In genomic region chr7:69457912-69458491, GRCh38 we compare ENCODE assay signal across 14 cellular contexts.
DNase-seq lines count a peak whose midpoint lies in the region; ATAC-seq and TF ChIP-seq lines count a peak whose summit lies in the region.
"Had no signal": no experiment of that assay in that cellular context is flagged by ENCODE, and none has a peak within 500 bp of the region (broad histone marks: within the 10 kb centered on the region; RNA-seq: fewer than 3 reads in every experiment).

No MANE protein-coding gene starts in this region.

- no peak overlapping the region for H2AFZ ChIP-seq in H9 (ENCODE audit: low read length)

- H3K18ac ChIP-seq in H9 (ENCODE audit: insufficient read length, low read depth, low read length), result no peak overlapping the region

- no peak overlapping the region for H3T11ph ChIP-seq in H9 (ENCODE audit: low read length)

- peaks cover 5% of the 10 kb centered on the region; the same call in 1 of the 2 replicates for H3K4me1 ChIP-seq in H9 (ENCODE audit: insufficient read depth, low read length)

- intact Hi-C loops in left cardiac atrium (cut with DNase I), result no loop called here

- no peak overlapping the region for H2BK20ac ChIP-seq in H9 (ENCODE audit: low read depth, low read length, poor library complexity, severe bottlenecking)

- H3K9me3 ChIP-seq in H9 (ENCODE audit: control insufficient read depth, low read depth, low read length), result no peaks in the 10 kb centered on the region
- H3K9me3 ChIP-seq: upper lobe of left lung had no signal

- no peaks in the 10 kb centered on the region for H4K20me1 ChIP-seq in H9 (ENCODE audit: control insufficient read depth, insufficient read depth, insufficient read length)

- no peak overlapping the region for H2BK5ac ChIP-seq in H9 (ENCODE audit: insufficient read length, low read length)

- peak overlapping the region; percentile 52; the same call in 1 of the 2 replicates for H2BK15ac ChIP-seq in H9 (ENCODE audit: low read depth, low read length)

- no peak overlapping the region for H3K4me2 ChIP-seq in H9 (ENCODE audit: insufficient read depth, insufficient read length, low read length)

- no peak overlapping the region for H2BK12ac ChIP-seq in H9 (ENCODE audit: insufficient read length, low read depth, low read length)

- H2BK120ac ChIP-seq in H9 (ENCODE audit: low read depth, low read length, poor library complexity, severe bottlenecking), result no peak overlapping the region

- H3K4ac ChIP-seq in H9 (ENCODE audit: low read depth, low read length), result no peak overlapping the region

- H3K27me3 ChIP-seq in H9 (ENCODE audit: insufficient read depth, low read length), result no peaks in the 10 kb centered on the region
- H3K27me3 ChIP-seq: upper lobe of left lung had no signal

- H4K5ac ChIP-seq in H9 (ENCODE audit: insufficient read length, low read depth, low read length), result no peak overlapping the region

- no peaks in the 10 kb centered on the region for H3K79me2 ChIP-seq in H9 (ENCODE audit: insufficient read depth, low read length)

- H4K8ac ChIP-seq in H9 (replicated peaks; ENCODE audit: insufficient read length, low read depth, low read length), result no peak overlapping the region

- peaks cover 12 to 14% of the 10 kb centered on the region in 2 experiments for H3K4me1 Mint-ChIP-seq in H9
- no peaks in the 10 kb centered on the region for H3K4me1 Mint-ChIP-seq in activated naive CD8-positive, alpha-beta T cell treated with anti-CD3 and anti-CD28 coated beads, Interleukin-2, amount 50 U/mL, for 24 hours
- H3K4me1 Mint-ChIP-seq: activated CD4-positive, alpha-beta memory T cell treated with anti-CD3 and anti-CD28 coated beads, Interleukin-2, amount 10 ng/mL, durations not matched to agents 7 days and 5 days; immature natural killer cell had no signal

- no peak overlapping the region for H4K91ac ChIP-seq in H9 (ENCODE audit: insufficient read length, low read depth, low read length)

- no peak overlapping the region; a peak in 3 of 5 replicates for H3K4me3 Mint-ChIP-seq in H9
- H3K4me3 Mint-ChIP-seq in activated naive CD8-positive, alpha-beta T cell treated with anti-CD3 and anti-CD28 coated beads, Interleukin-2, amount 50 U/mL, for 24 hours, result no peak overlapping the region
- H3K4me3 Mint-ChIP-seq: activated CD4-positive, alpha-beta memory T cell treated with anti-CD3 and anti-CD28 coated beads, Interleukin-2, amount 10 ng/mL, durations not matched to agents 7 days and 5 days; activated naive CD8-positive, alpha-beta T cell; immature natural killer cell had no signal

- peak overlapping the region; percentile 60; the same call in 1 of the 2 replicates for H3K14ac ChIP-seq in H9 (ENCODE audit: insufficient read depth, low read length)

- H3K9me3 Mint-ChIP-seq in H9, result peaks cover 3 to 7% of the 10 kb centered on the region in 2 experiments; a peak in 3 of 5 replicates
- H3K9me3 Mint-ChIP-seq in activated naive CD8-positive, alpha-beta T cell treated with anti-CD3 and anti-CD28 coated beads, Interleukin-2, amount 50 U/mL, for 24 hours, result no peaks in the 10 kb centered on the region
- H3K9me3 Mint-ChIP-seq: immature natural killer cell had no signal

- H3K23me2 ChIP-seq in H9 (ENCODE audit: insufficient read length, low read depth, low read length, poor library complexity, severe bottlenecking), result no peaks in the 10 kb centered on the region

- no peak overlapping the region for H2AK5ac ChIP-seq in H9 (ENCODE audit: insufficient read length, low read length)

- DNase-seq in H9, result peak; percentile 66
- DNase-seq in NCI-H82 (lab: John Stamatoyannopoulos, UW), result peak; percentile 59
- DNase-seq in left cardiac atrium, result peak; percentile 81
- peak; percentile 38 for DNase-seq in retina
- no peak for DNase-seq in activated naive CD8-positive, alpha-beta T cell treated with anti-CD3 and anti-CD28 coated beads, Interleukin-2, amount 50 U/mL, for 24 hours
- DNase-seq: activated CD4-positive, alpha-beta memory T cell treated with anti-CD3 and anti-CD28 coated beads, Interleukin-2, amount 10 ng/mL, durations not matched to agents 7 days and 5 days; immature natural killer cell; NCI-H2107 had no signal

- peak; percentile 91 to 94 for ATAC-seq in left cardiac atrium
- no peak for ATAC-seq in HG02938 (IDR thresholded peaks at IDR 0.05; ENCODE audit: unreplicated experiment)
- no peak for ATAC-seq in HG02763 (IDR thresholded peaks at IDR 0.05; ENCODE audit: unreplicated experiment)
- ATAC-seq in activated naive CD8-positive, alpha-beta T cell treated with anti-CD3 and anti-CD28 coated beads, Interleukin-2, amount 50 U/mL, for 24 hours, result no peak

- no peak for TF ChIP-seq CTCF in H9 (conservative IDR thresholded peaks at IDR 0.05)

- no peak overlapping the region for H3K56ac ChIP-seq in H9 (ENCODE audit: insufficient read length, low read depth, low read length)

- no peaks in the 10 kb centered on the region for H3K79me1 ChIP-seq in H9 (ENCODE audit: insufficient read depth, low read depth, low read length, poor library complexity, severe bottlenecking)

- H3K27ac Mint-ChIP-seq in H9, result peak overlapping the region; percentile 50 to 95 (median 71); a peak in 6 of 7 replicates
- H3K27ac Mint-ChIP-seq in activated naive CD8-positive, alpha-beta T cell treated with anti-CD3 and anti-CD28 coated beads, Interleukin-2, amount 50 U/mL, for 24 hours, result no peak overlapping the region
- H3K27ac Mint-ChIP-seq: activated CD4-positive, alpha-beta memory T cell treated with anti-CD3 and anti-CD28 coated beads, Interleukin-2, amount 10 ng/mL, durations not matched to agents 7 days and 5 days; activated naive CD8-positive, alpha-beta T cell; immature natural killer cell had no signal

- no peak overlapping the region for H3K9ac ChIP-seq in H9 (ENCODE audit: extremely low read depth, insufficient read length, low read length)

- H3K27me3 Mint-ChIP-seq in H9 (ENCODE audit: low read depth), result peaks cover 32% of the 10 kb centered on the region
- peaks cover 2% of the 10 kb centered on the region for H3K27me3 Mint-ChIP-seq in activated naive CD8-positive, alpha-beta T cell treated with anti-CD3 and anti-CD28 coated beads, Interleukin-2, amount 50 U/mL, for 24 hours
- H3K27me3 Mint-ChIP-seq: activated CD4-positive, alpha-beta memory T cell treated with anti-CD3 and anti-CD28 coated beads, Interleukin-2, amount 10 ng/mL, durations not matched to agents 7 days and 5 days; activated naive CD8-positive, alpha-beta T cell had no signal

- no peaks in the 10 kb centered on the region for H3K36me3 Mint-ChIP-seq in H9 (ENCODE audit: insufficient read depth in 1 of 3, low read depth in 3 of 3)
- no peaks in the 10 kb centered on the region for H3K36me3 Mint-ChIP-seq in activated naive CD8-positive, alpha-beta T cell treated with anti-CD3 and anti-CD28 coated beads, Interleukin-2, amount 50 U/mL, for 24 hours (ENCODE audit: low read depth)
- H3K36me3 Mint-ChIP-seq: activated naive CD8-positive, alpha-beta T cell; immature natural killer cell had no signal

- H3K27ac ChIP-seq in H9 (ENCODE audit: insufficient read length, low read depth, low read length), result no peak overlapping the region
- H3K27ac ChIP-seq: HL-60, SK-N-MC, upper lobe of left lung had no signal

- H3K23ac ChIP-seq in H9 (ENCODE audit: insufficient read length, low read depth, low read length), result no peak overlapping the region

- WGBS in H9 (ENCODE audit: extremely low coverage, insufficient read length, low lambda C conversion rate), result no CpG with 5 or more reads among the region's 7 CpGs

Comparison
In these comparisons a context has a peak if more than half of its experiments do, and no peak if none do; other contexts are left out.
1. ATAC-seq: peak in left cardiac atrium (2 of 2); none in HG02938 (single experiment), HG02763 (single experiment) and activated naive CD8-positive, alpha-beta T cell treated with anti-CD3 and anti-CD28 coated beads, Interleukin-2, amount 50 U/mL, for 24 hours (single experiment).